ENCODE assay signal across 9 cellular contexts in genomic region chr1:37479255-37480124, GRCh38. TPM values are rescaled to one million over a fixed set of nuclear protein-coding genes. Genes with fewer than 3 reads are reported as not detected.
DNase-seq lines count a peak whose midpoint lies in the region; ATAC-seq and TF ChIP-seq lines count a peak whose summit lies in the region.
"Had no signal": no experiment of that assay in that cellular context is flagged by ENCODE, and none has a peak within 500 bp of the region (broad histone marks: within the 10 kb centered on the region; RNA-seq: fewer than 3 reads in every experiment).

No MANE protein-coding gene starts in this region.

- no peak for ATAC-seq in GM21367 (IDR thresholded peaks at IDR 0.05; ENCODE audit: unreplicated experiment)

- H3K27ac ChIP-seq in HUES48 (ENCODE audit: low read depth, low read length) (peak overlapping the region; percentile 4), ascending aorta (peak overlapping the region; percentile 99)
- H3K27ac ChIP-seq: 22Rv1 had no signal

- DNase-seq in NCI-H1417 (lab: John Stamatoyannopoulos, UW) (peak in 2 of 3 experiments; percentile 34 to 41), NCI-H1417 treated with DMSO at 0.1 percent for 48 hours (lab: John Stamatoyannopoulos, UW) (no peak), T-helper 2 cell (peak; percentile 57 to 96 (median 89)), ascending aorta (ENCODE audit: low spot score in 2 of 2) (peak; percentile 97), kidney epithelial cell (ENCODE audit: low read depth) (peak; percentile 93)
- peak; percentile 91 to 93 for DNase-seq in stimulated activated CD4-positive, alpha-beta T cell treated with anti-CD3 and anti-CD28 coated beads, Interleukin-2, amount 100 ng/mL, for 24 hours

- intact Hi-C loops in ascending aorta (cut with DNase I), result loop anchor here (10.0 kb wide), 2 partner anchors 515 to 1095 kb away; partner anchors contain the start of genes SF3A3 and STK40

- H3K9me3 ChIP-seq in HUES48 (ENCODE audit: control insufficient read depth, insufficient read depth, low read length), result no peaks in the 10 kb centered on the region
- no peaks in the 10 kb centered on the region for H3K9me3 ChIP-seq in ascending aorta

- TF ChIP-seq CTCF in ascending aorta (IDR thresholded peaks at IDR 0.05), result no peak
- TF ChIP-seq CTCF in kidney epithelial cell (IDR thresholded peaks at IDR 0.05; ENCODE audit: insufficient read depth, low read length, poor library complexity, severe bottlenecking), result no peak

- H3K9ac ChIP-seq in HUES48 (ENCODE audit: low read depth, low read length), result no peak overlapping the region

- H3K36me3 ChIP-seq in HUES48 (ENCODE audit: control insufficient read depth, insufficient read depth, low read length) (peaks cover 58% of the 10 kb centered on the region), ascending aorta (peaks cover 43 to 54% of the 10 kb centered on the region in 2 donors), kidney epithelial cell (ENCODE audit: control insufficient read depth, insufficient read depth, low read length) (peaks cover 10% of the 10 kb centered on the region)

- H3K4me1 ChIP-seq in HUES48 (ENCODE audit: control insufficient read depth, insufficient read depth, low read length) (peaks cover 27% of the 10 kb centered on the region), ascending aorta (peaks cover 34 to 52% of the 10 kb centered on the region in 2 donors)

- H3K27me3 ChIP-seq in HUES48 (ENCODE audit: control insufficient read depth, insufficient read depth, low read length), result no peaks in the 10 kb centered on the region
- H3K27me3 ChIP-seq in ascending aorta, result no peaks in the 10 kb centered on the region
- no peaks in the 10 kb centered on the region for H3K27me3 ChIP-seq in kidney epithelial cell (ENCODE audit: control insufficient read depth, insufficient read depth, low read length)

- H3K4me3 ChIP-seq in HUES48 (ENCODE audit: low read depth, low read length), result no peak overlapping the region
- peak overlapping the region; percentile 47 to 95 for H3K4me3 ChIP-seq in ascending aorta
- H3K4me3 ChIP-seq in kidney epithelial cell (ENCODE audit: low read depth, low read length), result peak overlapping the region; percentile 7

RNA-seq across cellular contexts. Expression of gene ZC3H12A, which starts 5.1 kb away (rescaled TPM):
- total RNA-seq in ascending aorta (12.8 TPM), kidney epithelial cell (34.2 and 38.3 TPM in 2 replicates)

RNA-seq across cellular contexts. Expression of gene MEAF6, which starts 35.1 kb away (rescaled TPM):
- total RNA-seq in ascending aorta, result 12.3 TPM
- total RNA-seq in kidney epithelial cell, result 88.1 and 110 TPM in 2 replicates
